ENCODE assay signal across 27 cellular contexts in the genomic region with DNA sequence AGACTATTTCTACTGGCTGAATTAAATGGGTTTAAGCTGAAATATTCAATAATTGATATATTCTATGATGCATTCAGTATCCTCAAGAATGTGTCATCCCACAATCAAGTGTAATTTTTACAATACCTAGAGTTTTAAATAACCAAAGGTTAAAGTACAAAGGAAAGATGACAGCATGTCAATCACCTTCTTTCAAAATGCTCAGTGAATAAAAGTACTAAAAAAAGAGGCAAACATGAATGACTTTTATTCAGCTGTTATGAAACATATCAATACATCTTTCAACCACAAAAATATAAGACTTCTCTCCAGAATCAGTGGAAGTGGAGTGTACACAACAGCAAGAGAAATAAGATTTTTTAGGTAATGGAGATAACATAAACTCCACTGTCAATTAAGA.
"Had no signal": no experiment of that assay in that cellular context is flagged by ENCODE, and none has a peak within 500 bp of the region (broad histone marks: within the 10 kb centered on the region; RNA-seq: fewer than 3 reads in every experiment).

No MANE protein-coding gene starts in this region.

- H3K4me1 Mint-ChIP-seq: mesothelial cell of epicardium; naive B cell; neural crest cell; stimulated activated naive B cell treated with anti-CD40 and anti-IgM and Interleukin-4, amounts not matched to agents 10 μg/mL and 1 μg/mL and 100 μg/mL, for 72 hours had no signal

- ATAC-seq: natural killer cell treated with Interleukin-12 subunit alpha and Interleukin-12 subunit beta and Interleukin-15 and Interleukin-18, amount 100 ng/mL, for 72 hours; pancreas; right cardiac atrium; sciatic nerve; stimulated activated naive B cell treated with anti-CD40 and anti-IgM and Interleukin-4, amounts not matched to agents 10 μg/mL and 1 μg/mL and 100 μg/mL, for 72 hours; stimulated activated naive CD8-positive, alpha-beta T cell treated with anti-CD3 and anti-CD28 coated beads, Interleukin-15, amount 100 ng/mL, for 72 hours had no signal

- H3K4me3 Mint-ChIP-seq: mesothelial cell of epicardium; naive B cell; natural killer cell treated with Interleukin-12 subunit alpha and Interleukin-12 subunit beta and Interleukin-15 and Interleukin-18, amount 100 ng/mL, for 72 hours; neural crest cell; stimulated activated naive B cell treated with anti-CD40 and anti-IgM and Interleukin-4, amounts not matched to agents 10 μg/mL and 1 μg/mL and 100 μg/mL, for 72 hours; type B pancreatic cell had no signal

- H3K36me3 ChIP-seq: left ventricle myocardium inferior, pancreas, prostate gland, tibial nerve, uterus had no signal

- H3K9me3 Mint-ChIP-seq: mesothelial cell of epicardium; naive B cell; natural killer cell treated with Interleukin-12 subunit alpha and Interleukin-12 subunit beta and Interleukin-15 and Interleukin-18, amount 100 ng/mL, for 72 hours; neural crest cell; stimulated activated naive B cell treated with anti-CD40 and anti-IgM and Interleukin-4, amounts not matched to agents 10 μg/mL and 1 μg/mL and 100 μg/mL, for 72 hours; stimulated activated naive CD8-positive, alpha-beta T cell treated with anti-CD3 and anti-CD28 coated beads, Interleukin-15, amount 100 ng/mL, for 72 hours; type B pancreatic cell had no signal

- DNase-seq: islet precursor cell; left ventricle myocardium inferior; mesendoderm; naive B cell; nucleus accumbens; pancreas; posterior cingulate gyrus; retina; right cardiac atrium; stimulated activated CD4-positive, alpha-beta T cell treated with anti-CD3 and anti-CD28 coated beads, Interleukin-12 subunit alpha, Interleukin-12 subunit beta, amount 100 ng/mL, for 4 hours; stimulated activated CD4-positive, alpha-beta T cell treated with anti-CD3 and anti-CD28 coated beads, Interleukin-15, amount 100 ng/mL, for 24 hours; stimulated activated CD4-positive, alpha-beta T cell treated with anti-CD3 and anti-CD28 coated beads, Interleukin-2, amount 100 ng/mL, for 24 hours; stimulated activated CD4-positive, alpha-beta T cell treated with anti-CD3 and anti-CD28 coated beads, Interleukin-4, amount 100 ng/mL, for 1 hour; stimulated activated naive B cell treated with anti-CD40 and anti-IgM and Interleukin-4, amounts not matched to agents 10 μg/mL and 1 μg/mL and 100 μg/mL, for 72 hours; stimulated activated naive CD8-positive, alpha-beta T cell treated with anti-CD3 and anti-CD28 coated beads, Interleukin-15, amount 100 ng/mL, for 72 hours; substantia nigra; uterus had no signal

- H3K4me3 ChIP-seq: hepatocyte, left ventricle myocardium inferior, lung, pancreas, prostate gland, skin epidermis, tibial nerve, uterus had no signal

- H3K27me3 Mint-ChIP-seq: stimulated activated naive B cell treated with anti-CD40 and anti-IgM and Interleukin-4, amounts not matched to agents 10 μg/mL and 1 μg/mL and 100 μg/mL, for 72 hours; stimulated activated naive CD8-positive, alpha-beta T cell treated with anti-CD3 and anti-CD28 coated beads, Interleukin-15, amount 100 ng/mL, for 72 hours; type B pancreatic cell had no signal

- H3K27me3 ChIP-seq: hepatocyte, pancreas, tibial nerve, uterus had no signal

- H3K79me2 ChIP-seq: hepatocyte had no signal

- H2AFZ ChIP-seq: hepatocyte had no signal

- H3K27ac ChIP-seq: hepatocyte, left ventricle myocardium inferior, pancreas, prostate gland, skin epidermis, tibial nerve, uterus had no signal

- H3K9me3 ChIP-seq: left ventricle myocardium inferior, pancreas, prostate gland, tibial nerve, uterus had no signal

- H3K36me3 Mint-ChIP-seq: mesothelial cell of epicardium; naive B cell; natural killer cell treated with Interleukin-12 subunit alpha and Interleukin-12 subunit beta and Interleukin-15 and Interleukin-18, amount 100 ng/mL, for 72 hours; stimulated activated naive B cell treated with anti-CD40 and anti-IgM and Interleukin-4, amounts not matched to agents 10 μg/mL and 1 μg/mL and 100 μg/mL, for 72 hours; type B pancreatic cell had no signal

- H3K27ac Mint-ChIP-seq: mesothelial cell of epicardium; naive B cell; natural killer cell treated with Interleukin-12 subunit alpha and Interleukin-12 subunit beta and Interleukin-15 and Interleukin-18, amount 100 ng/mL, for 72 hours; stimulated activated naive B cell treated with anti-CD40 and anti-IgM and Interleukin-4, amounts not matched to agents 10 μg/mL and 1 μg/mL and 100 μg/mL, for 72 hours; type B pancreatic cell had no signal

- H3K4me2 ChIP-seq: hepatocyte had no signal
